8 cellular contexts compared by ENCODE assay signal in the genomic region with DNA sequence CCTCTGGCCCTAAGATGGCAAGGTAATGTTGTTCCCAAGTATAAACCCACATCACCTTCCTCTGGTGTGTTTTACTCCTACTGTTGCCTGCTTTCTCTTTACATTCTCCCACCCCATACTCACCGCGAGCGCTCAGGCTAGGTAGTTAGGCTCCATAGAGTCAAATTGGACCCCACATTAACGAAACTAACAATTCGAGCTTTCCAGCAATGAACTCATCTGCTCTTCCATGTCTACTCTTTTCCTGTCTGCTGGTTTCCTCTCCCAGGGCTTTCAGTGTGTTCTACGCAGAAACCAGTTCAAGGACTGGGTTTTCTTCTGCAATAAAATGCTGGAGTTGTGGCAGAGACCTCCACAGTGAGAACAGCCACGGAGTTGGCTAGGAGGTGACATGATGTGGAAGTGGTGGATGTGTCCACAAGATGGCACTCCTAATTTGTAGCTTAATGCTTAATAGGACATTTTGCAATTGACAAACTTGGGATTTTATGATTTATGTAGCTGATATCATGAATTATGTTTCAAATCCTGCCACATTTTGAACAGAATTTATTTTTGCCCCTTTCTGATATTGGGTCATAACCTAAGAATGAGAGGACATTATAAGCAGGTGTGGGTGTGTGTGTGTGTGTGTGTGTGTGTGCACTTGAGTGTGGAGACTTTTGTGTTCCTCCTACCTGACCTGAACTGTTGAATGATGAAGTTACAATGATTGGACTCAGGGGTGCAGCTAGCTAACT. TPM values are rescaled to one million over a fixed set of nuclear protein-coding genes. Genes with fewer than 3 reads are reported as not detected.
A peak's percentile ranks its signal among the peaks of the same experiment; 100 is the strongest.
DNase-seq lines count a peak whose midpoint lies in the region; ATAC-seq and TF ChIP-seq lines count a peak whose summit lies in the region.

No MANE protein-coding gene starts in this region.

- H3K4me2 ChIP-seq in OCI-LY3 (ENCODE audit: low read length), result peak overlapping the region; percentile 39

- H3K79me2 ChIP-seq in OCI-LY3 (ENCODE audit: low read length), result peaks cover 52% of the 10 kb centered on the region

- no peaks in the 10 kb centered on the region for H3K36me3 ChIP-seq in OCI-LY3 (replicated peaks; ENCODE audit: low read depth, low read length)

- H3K27me3 Mint-ChIP-seq in naive thymus-derived CD8-positive, alpha-beta T cell, result no peaks in the 10 kb centered on the region

- H2AFZ ChIP-seq in OCI-LY3 (ENCODE audit: low read depth, low read length), result no peak overlapping the region

- H4K20me1 ChIP-seq in OCI-LY3 (ENCODE audit: insufficient read depth, low read length), result peaks cover 6% of the 10 kb centered on the region

- H3K27ac Mint-ChIP-seq in naive thymus-derived CD8-positive, alpha-beta T cell, result peak overlapping the region; percentile 56 to 94 (median 92)

- H3K4me1 ChIP-seq in OCI-LY3 (ENCODE audit: low read length), result peaks cover 30% of the 10 kb centered on the region

- no peak for ATAC-seq in naive thymus-derived CD8-positive, alpha-beta T cell
- ATAC-seq in GM18873 (IDR thresholded peaks at IDR 0.05; ENCODE audit: low FRiP score, unreplicated experiment) (no peak), GM21390 (IDR thresholded peaks at IDR 0.05; ENCODE audit: unreplicated experiment) (no peak)

- H3K27me3 ChIP-seq in OCI-LY3 (ENCODE audit: low read depth, low read length), result no peaks in the 10 kb centered on the region

- H3K9me3 ChIP-seq in OCI-LY3 (ENCODE audit: insufficient read depth, low read length), result no peaks in the 10 kb centered on the region

- no peak overlapping the region for H3K9ac ChIP-seq in OCI-LY3 (ENCODE audit: low read length)

- DNase-seq in AG08395 (ENCODE audit: low spot score), result peak; percentile 41
- peak; percentile 11 for DNase-seq in GF-D8 (lab: John Stamatoyannopoulos, UW)
- peak; percentile 36 for DNase-seq in cerebellum (ENCODE audit: low spot score)
- DNase-seq in naive thymus-derived CD8-positive, alpha-beta T cell, result peak in 4 of 10 donors; percentile 13 to 30 (median 25)
- DNase-seq in middle frontal gyrus (ENCODE audit: extremely low spot score, low spot score), result no peak

- H3K27ac ChIP-seq in OCI-LY3 (ENCODE audit: low read length), result no peak overlapping the region

- no peak overlapping the region for H3K4me3 ChIP-seq in OCI-LY3 (ENCODE audit: low read length)

- no peaks in the 10 kb centered on the region for H3K9me3 Mint-ChIP-seq in naive thymus-derived CD8-positive, alpha-beta T cell

- POLR2A ChIA-PET in naive thymus-derived CD8-positive, alpha-beta T cell (lab: Charles Lee), result interaction anchor here (1.3 kb wide), 1 partner anchor 238 kb away, joined by 10 read pairs; no protein-coding TSS in a partner anchor

- peaks cover 15 to 67% (median 48%) of the 10 kb centered on the region in 4 donors for H3K4me1 Mint-ChIP-seq in naive thymus-derived CD8-positive, alpha-beta T cell

- H3K36me3 Mint-ChIP-seq in naive thymus-derived CD8-positive, alpha-beta T cell, result peaks cover 3 to 12% (median 4%) of the 10 kb centered on the region in 3 donors

- peak overlapping the region; percentile 20 to 99 (median 74) for H3K4me3 Mint-ChIP-seq in naive thymus-derived CD8-positive, alpha-beta T cell

- TF ChIP-seq CTCF in OCI-LY3 (IDR thresholded peaks at IDR 0.05; ENCODE audit: low read depth, low read length), result peak; percentile 66

RNA-seq across cellular contexts. Expression of gene UQCRC2, which starts 2.2 kb away (rescaled TPM):
- 221 TPM for total RNA-seq in cerebellum
- 100 to 1,000 TPM; 187 to 193 TPM for total RNA-seq in naive thymus-derived CD8-positive, alpha-beta T cell
- polyA plus RNA-seq in naive thymus-derived CD8-positive, alpha-beta T cell, result 100 to 1,000 TPM; 176 to 196 (median 180) TPM

RNA-seq across cellular contexts. Expression of gene PDZD9, which starts 50.0 kb away (rescaled TPM):
- total RNA-seq in cerebellum, result not detected
- total RNA-seq in naive thymus-derived CD8-positive, alpha-beta T cell, result not detected
- under 1 TPM in 2 of 3 donors, not detected in 1; 0.19 to 0.30 TPM for polyA plus RNA-seq in naive thymus-derived CD8-positive, alpha-beta T cell

RNA-seq across cellular contexts. Expression of gene MOSMO, which starts 57.0 kb away (rescaled TPM):
- 38.6 TPM for total RNA-seq in cerebellum
- 10 to 100 TPM; 15.6 to 18.9 TPM for total RNA-seq in naive thymus-derived CD8-positive, alpha-beta T cell
- 1 to 10 TPM; 4.7 to 6.5 (median 4.9) TPM for polyA plus RNA-seq in naive thymus-derived CD8-positive, alpha-beta T cell
